ENCODE assay signal across 8 cellular contexts in genomic region chr21:5022254-5022653, GRCh38.
DNase-seq lines count a peak whose midpoint lies in the region; ATAC-seq, FAIRE-seq and TF ChIP-seq lines count a peak whose summit lies in the region.
"Not testable (repeated sequence)": the region's sequence is repeated elsewhere in the genome, so short reads cannot be mapped to it uniquely, and the experiment has no call there.

No MANE protein-coding gene starts in this region.

- not testable (repeated sequence) for TF ChIP-seq RAD21 in GM12878 (IDR thresholded peaks at IDR 0.05; ENCODE audit: insufficient read depth, low read depth, low read length)

- TF ChIP-seq CTCF in DND-41 (IDR thresholded peaks at IDR 0.05; ENCODE audit: borderline replicate concordance, extremely low read depth, low read length, poor library complexity, severe bottlenecking); RWPE2 (IDR thresholded peaks at IDR 0.05; ENCODE audit: poor library complexity, severe bottlenecking); GM12878 (IDR thresholded peaks at IDR 0.05 in 2 of 3, conservative IDR thresholded peaks at IDR 0.05 in 1 of 3; ENCODE audit: control insufficient read depth in 2 of 3, extremely low read depth in 1 of 3, insufficient read depth in 1 of 3, low read depth in 3 of 3, low read length in 3 of 3); left lung (IDR thresholded peaks at IDR 0.05): not testable (repeated sequence)

- TF ChIP-seq POLR2A in GM12878 (IDR thresholded peaks at IDR 0.05; ENCODE audit: low read depth, low read length), result not testable (repeated sequence)

- CTCF ChIA-PET in GM12878 (lab: Yijun Ruan, JAX), result not testable (repeated sequence)

- not testable (repeated sequence) for H3K79me2 ChIP-seq in DND-41 (ENCODE audit: insufficient read depth, low read length); GM12878 (ENCODE audit: control insufficient read depth, insufficient read depth, low read length)

- H3K36me3 ChIP-seq in DND-41 (ENCODE audit: insufficient read depth, low read length); RWPE2 (ENCODE audit: low read depth); GM12878 (ENCODE audit: control insufficient read depth in 2 of 2, insufficient read depth in 2 of 2, low read length in 1 of 2); left lung: not testable (repeated sequence)

- RAD21 ChIA-PET in GM12878 (lab: Charles Lee; ENCODE audit: unreplicated experiment), result not testable (repeated sequence)

- in situ Hi-C loops in GM12878 (cut with MboI), result not testable (repeated sequence)

- not testable (repeated sequence) for H3K4me1 ChIP-seq in DND-41 (ENCODE audit: insufficient read depth, low read length); RWPE2 (ENCODE audit: insufficient read depth, poor library complexity, severe bottlenecking); GM12878 (ENCODE audit: control insufficient read depth, insufficient read depth, low read length); left lung

- intact Hi-C loops in GM12878 (cut with micrococcal nuclease; ENCODE audit: unreplicated experiment); left lung (cut with DNase I): not testable (repeated sequence)

- H4K20me1 ChIP-seq in DND-41 (ENCODE audit: insufficient read depth, low read length); GM12878 (ENCODE audit: control insufficient read depth, insufficient read depth): not testable (repeated sequence)

- H3K36me3 Mint-ChIP-seq in stimulated activated effector memory CD8-positive, alpha-beta T cell treated with anti-CD3 and anti-CD28 coated beads, Interleukin-12 subunit alpha, Interleukin-12 subunit beta, amount 100 ng/mL, for 72 hours, result not testable (repeated sequence)

- FAIRE-seq in GM12878 (lab: Jason Lieb, UNC), result not testable (repeated sequence)

- H2AFZ ChIP-seq in DND-41 (ENCODE audit: low read depth, low read length); GM12878 (ENCODE audit: control insufficient read depth, low read depth, low read length): not testable (repeated sequence)

- not testable (repeated sequence) for H3K4me3 Mint-ChIP-seq in stimulated activated effector memory CD8-positive, alpha-beta T cell treated with anti-CD3 and anti-CD28 coated beads, Interleukin-12 subunit alpha, Interleukin-12 subunit beta, amount 100 ng/mL, for 72 hours

- H3K27ac ChIP-seq in DND-41 (ENCODE audit: low read length); RWPE2 (ENCODE audit: poor library complexity, severe bottlenecking); GM12878 (ENCODE audit: control insufficient read depth, insufficient read depth); left lung: not testable (repeated sequence)

- BruUV-seq in GM12878 (replicated peaks; lab: Mats Ljungman, UMichigan), result not testable (repeated sequence)

- DNase-seq in DND-41; RWPE2 (ENCODE audit: low spot score); GM12878 (ENCODE audit: low read depth, low spot score); left lung; stimulated activated effector memory CD8-positive, alpha-beta T cell treated with anti-CD3 and anti-CD28 coated beads, Interleukin-12 subunit alpha, Interleukin-12 subunit beta, amount 100 ng/mL, for 72 hours (ENCODE audit: low spot score in 2 of 2): not testable (repeated sequence)

- H3K4me3 ChIP-seq in DND-41 (ENCODE audit: low read depth in 1 of 2, low read length in 2 of 2); RWPE2 (ENCODE audit: severe bottlenecking); GM12878; left lung: not testable (repeated sequence)

- not testable (repeated sequence) for H3K9me3 ChIP-seq in DND-41 (ENCODE audit: insufficient read depth, low read length, severe bottlenecking); RWPE2 (ENCODE audit: severe bottlenecking); GM12878 (replicated peaks; ENCODE audit: control insufficient read depth, insufficient read depth, low read length); left lung

- WGBS in GM12878 (ENCODE audit: insufficient coverage, insufficient replicate concordance, low lambda C conversion rate, missing lambda C conversion rate), result no CpG with 5 or more reads among the region's 52 CpGs

- H3K27me3 ChIP-seq in DND-41 (ENCODE audit: insufficient read depth, low read length, poor library complexity); RWPE2 (ENCODE audit: insufficient read depth, poor library complexity, severe bottlenecking); GM12878 (replicated peaks in 1 of 2; ENCODE audit: control insufficient read depth in 2 of 2, insufficient read depth in 2 of 2, low read length in 1 of 2); left lung: not testable (repeated sequence)

- ATAC-seq in DND-41 (ENCODE audit: insufficient read depth, low read depth) (peak; percentile 66; the same call in 2 of the 3 replicates), GM19395 (IDR thresholded peaks at IDR 0.05; ENCODE audit: unreplicated experiment) (peak; percentile 46), HG02571 (IDR thresholded peaks at IDR 0.05; ENCODE audit: unreplicated experiment) (peak; percentile 50), HG03095 (IDR thresholded peaks at IDR 0.05; ENCODE audit: unreplicated experiment) (peak; percentile 39), RWPE2 (ENCODE audit: low read depth) (peak; percentile 79), GM12878 (peak; percentile 64), left lung (peak; percentile 91)
- peak; percentile 59 for ATAC-seq in stimulated activated effector memory CD8-positive, alpha-beta T cell treated with anti-CD3 and anti-CD28 coated beads, Interleukin-12 subunit alpha, Interleukin-12 subunit beta, amount 100 ng/mL, for 72 hours

- not testable (repeated sequence) for H3K4me2 ChIP-seq in DND-41 (ENCODE audit: insufficient read depth, low read length); GM12878 (ENCODE audit: control insufficient read depth, insufficient read depth)

- not testable (repeated sequence) for H3K27ac Mint-ChIP-seq in stimulated activated effector memory CD8-positive, alpha-beta T cell treated with anti-CD3 and anti-CD28 coated beads, Interleukin-12 subunit alpha, Interleukin-12 subunit beta, amount 100 ng/mL, for 72 hours

- TF ChIP-seq EP300 in GM12878 (IDR thresholded peaks at IDR 0.05; ENCODE audit: borderline replicate concordance in 1 of 2, control insufficient read depth in 1 of 2, low read depth in 2 of 2, low read length in 2 of 2), result not testable (repeated sequence)

- H3K9me3 Mint-ChIP-seq in stimulated activated effector memory CD8-positive, alpha-beta T cell treated with anti-CD3 and anti-CD28 coated beads, Interleukin-12 subunit alpha, Interleukin-12 subunit beta, amount 100 ng/mL, for 72 hours, result not testable (repeated sequence)

- not testable (repeated sequence) for H3K9ac ChIP-seq in DND-41 (ENCODE audit: low read depth, low read length); GM12878 (ENCODE audit: control insufficient read depth, insufficient read depth, low read length)

- SMC1A ChIA-PET in GM12878 (lab: Charles Lee; ENCODE audit: uncharacterized antibody, unreplicated experiment), result not testable (repeated sequence)

- POLR2A ChIA-PET in GM12878 (lab: Charles Lee), result not testable (repeated sequence)

- H3K4me1 Mint-ChIP-seq in stimulated activated effector memory CD8-positive, alpha-beta T cell treated with anti-CD3 and anti-CD28 coated beads, Interleukin-12 subunit alpha, Interleukin-12 subunit beta, amount 100 ng/mL, for 72 hours, result not testable (repeated sequence)

Comparison
In these comparisons a context has a peak if more than half of its experiments do, and no peak if none do; other contexts are left out.
1. ATAC-seq: peak in every context shown above with its lines; median percentile 91 in left lung; 79 in RWPE2; 66 in DND-41; 64 in GM12878; 59 in stimulated activated effector memory CD8-positive, alpha-beta T cell treated with anti-CD3 and anti-CD28 coated beads, Interleukin-12 subunit alpha, Interleukin-12 subunit beta, amount 100 ng/mL, for 72 hours; 50 in HG02571; 46 in GM19395; 39 in HG03095.